In genomic region chr16:56647641-56648431, GRCh38 we compare ENCODE assay signal across 1 cellular context.
TF ChIP-seq lines count a peak whose summit lies in the region.

No MANE protein-coding gene starts in this region.

TF ChIP-seq in H1, 55 proteins besides CTCF, POLR2A, EP300 and RAD21:
- TF ChIP-seq SIRT6 (IDR thresholded peaks at IDR 0.05; ENCODE audit: low read length) (no peak), USF2 (IDR thresholded peaks at IDR 0.05; ENCODE audit: low read length) (peak; percentile 37; the same call in 1 of the 2 replicates), SIN3A (conservative IDR thresholded peaks at IDR 0.05 in 1 of 2, IDR thresholded peaks at IDR 0.05 in 1 of 2; ENCODE audit: low read depth in 1 of 2, low read length in 2 of 2) (no peak), RNF2 (IDR thresholded peaks at IDR 0.05; ENCODE audit: borderline replicate concordance, low read depth, low read length, missing control alignments, poor library complexity, severe bottlenecking) (peak; percentile 69), E2F6 (IDR thresholded peaks at IDR 0.05) (peak; percentile 83), YY1 (IDR thresholded peaks at IDR 0.05; ENCODE audit: low read depth, low read length) (0 out of 2 replicates have a peak, but pooled peaks have one; percentile 6), TEAD4 (IDR thresholded peaks at IDR 0.05; ENCODE audit: low read depth, low read length) (no peak), SUZ12 (IDR thresholded peaks at IDR 0.05; ENCODE audit: low read length) (peak; percentile 71), EZH2 (IDR thresholded peaks at IDR 0.05; ENCODE audit: low read depth, low read length, severe bottlenecking) (peak; percentile 70), MAX (IDR thresholded peaks at IDR 0.05) (peak; percentile 65; the same call in 1 of the 2 replicates), KDM4A (IDR thresholded peaks at IDR 0.05; ENCODE audit: low read depth, low read length, severe bottlenecking) (peak; percentile 49)
